10 cellular contexts compared by ENCODE assay signal in genomic region chr5:132176987-132177386, GRCh38. TPM values are rescaled to one million over a fixed set of nuclear protein-coding genes. Genes with fewer than 3 reads are reported as not detected.
DNase-seq lines count a peak whose midpoint lies in the region; ATAC-seq, FAIRE-seq and TF ChIP-seq lines count a peak whose summit lies in the region.
"Had no signal": no experiment of that assay in that cellular context is flagged by ENCODE, and none has a peak within 500 bp of the region (broad histone marks: within the 10 kb centered on the region; RNA-seq: fewer than 3 reads in every experiment).

No MANE protein-coding gene starts in this region.

- no peaks in the 10 kb centered on the region for H3K9me3 Mint-ChIP-seq in nephron progenitor cell

- peaks cover 19% of the 10 kb centered on the region for H3K27me3 Mint-ChIP-seq in nephron progenitor cell (ENCODE audit: low read depth, poor library complexity)

- in situ Hi-C loops in astrocyte of the spinal cord (cut with HindIII; ENCODE audit: low sequenced_read_pairs) = no loop called here

- ATAC-seq in GM19351 (IDR thresholded peaks at IDR 0.05; ENCODE audit: unreplicated experiment) (peak; percentile 60), GM21723 (IDR thresholded peaks at IDR 0.05; ENCODE audit: unreplicated experiment) (no peak)
- ATAC-seq: body of pancreas had no signal

- peaks cover 25% of the 10 kb centered on the region for H3K4me1 Mint-ChIP-seq in nephron progenitor cell

- no peak for FAIRE-seq in frontal cortex (lab: Jason Lieb, UNC)

- H3K27ac Mint-ChIP-seq in nephron progenitor cell = no peak overlapping the region

- no peaks in the 10 kb centered on the region for H3K36me3 Mint-ChIP-seq in nephron progenitor cell (ENCODE audit: low read depth)

- peak; percentile 26 for TF ChIP-seq CTCF in astrocyte of the spinal cord (IDR thresholded peaks at IDR 0.05; ENCODE audit: low read depth, low read length)
- TF ChIP-seq CTCF in nephron progenitor cell (IDR thresholded peaks at IDR 0.05) = no peak

- H3K4me3 ChIP-seq in astrocyte of the spinal cord (ENCODE audit: low read depth, low read length) = no peak overlapping the region
- H3K4me3 ChIP-seq: body of pancreas had no signal

- H3K4me3 Mint-ChIP-seq in nephron progenitor cell = no peak overlapping the region

- DNase-seq in AML-193 (lab: John Stamatoyannopoulos, UW) (peak; percentile 83 to 89), M059J (ENCODE audit: low read depth) (peak; percentile 40), astrocyte of the spinal cord (ENCODE audit: low read depth, low spot score) (peak; percentile 14), NCI-H1436 treated with DMSO at 0.1 percent for 48 hours (lab: John Stamatoyannopoulos, UW) (no peak), frontal cortex (ENCODE audit: low spot score in 2 of 2) (no peak), nephron progenitor cell (no peak)
- DNase-seq: body of pancreas, NCI-H510A had no signal

RNA-seq across cellular contexts. Expression of gene P4HA2, which starts 50.7 kb away (rescaled TPM):
- total RNA-seq in M059J (2014; rRNA removed; shearing (Covaris generic)) = 99.6 and 133 TPM in 2 replicates
- total RNA-seq in frontal cortex = 13.9 TPM

Comparison
In these comparisons a context has a peak if more than half of its experiments do, and no peak if none do; other contexts are left out.
1. DNase-seq: peak in AML-193 (2 of 2), M059J (single experiment) and astrocyte of the spinal cord (single experiment); none in NCI-H1436 treated with DMSO at 0.1 percent for 48 hours (single experiment), frontal cortex (0 of 2) and nephron progenitor cell (single experiment).